ENCODE assay signal across 25 cellular contexts in genomic region chr11:63404536-63404935, GRCh38. TPM values are rescaled to one million over a fixed set of nuclear protein-coding genes. Genes with fewer than 3 reads are reported as not detected.
"Had no signal": no experiment of that assay in that cellular context is flagged by ENCODE, and none has a peak within 500 bp of the region (broad histone marks: within the 10 kb centered on the region; RNA-seq: fewer than 3 reads in every experiment).

No MANE protein-coding gene starts in this region.

- H3K36me3 ChIP-seq: esophagus squamous epithelium, heart right ventricle, left ventricle myocardium inferior, prostate gland, sigmoid colon, stomach, thyroid gland, upper lobe of left lung, vagina had no signal

- ATAC-seq: heart right ventricle had no signal

- H3K4me3 ChIP-seq: esophagus squamous epithelium, heart right ventricle, left ventricle myocardium inferior, lung, prostate gland, sigmoid colon, skin epidermis, stomach, thyroid gland, upper lobe of left lung, vagina had no signal

- H3K9me3 ChIP-seq: esophagus squamous epithelium, heart right ventricle, left ventricle myocardium inferior, prostate gland, sigmoid colon, stomach, thyroid gland, upper lobe of left lung, vagina had no signal

- H3K27ac ChIP-seq: esophagus squamous epithelium, heart right ventricle, left ventricle myocardium inferior, parathyroid adenoma, prostate gland, sigmoid colon, skin epidermis, stomach, thyroid gland, upper lobe of left lung, vagina had no signal

- H3K4me1 ChIP-seq: esophagus squamous epithelium, heart right ventricle, left ventricle myocardium inferior, parathyroid adenoma, prostate gland, sigmoid colon, stomach, thyroid gland, upper lobe of left lung, vagina had no signal

- DNase-seq: cerebellar nuclear complex; dermis blood vessel endothelial cell; esophagus squamous epithelium; foreskin melanocyte; heart right ventricle; immature natural killer cell; left ventricle myocardium inferior; mesendoderm; naive B cell; occipital lobe; sigmoid colon; stimulated activated CD4-positive, alpha-beta T cell treated with anti-CD3 and anti-CD28 coated beads, Interleukin-12 subunit alpha, Interleukin-12 subunit beta, amount 100 ng/mL, for 4 hours; stimulated activated naive CD4-positive, alpha-beta T cell; stomach; thyroid gland; upper lobe of left lung had no signal

- H3K9ac ChIP-seq: parathyroid adenoma had no signal

- H3K27me3 ChIP-seq: stomach, thyroid gland, upper lobe of left lung, vagina had no signal

RNA-seq across cellular contexts. Expression of gene SLC22A9, which starts 35.0 kb away (rescaled TPM):
- total RNA-seq: dermis blood vessel endothelial cell, epithelial cell of proximal tubule, esophagus squamous epithelium, glomerular endothelial cell, heart right ventricle, left ventricle myocardium inferior, lung, occipital lobe, prostate gland, renal cortical epithelial cell, sigmoid colon, stomach, thyroid gland, upper lobe of left lung, vagina had no signal
- polyA plus RNA-seq: heart right ventricle, immature natural killer cell, keratinocyte, lung, sigmoid colon, stomach had no signal
